Comparison of ENCODE assay signal across 2 cellular contexts in the genomic region with DNA sequence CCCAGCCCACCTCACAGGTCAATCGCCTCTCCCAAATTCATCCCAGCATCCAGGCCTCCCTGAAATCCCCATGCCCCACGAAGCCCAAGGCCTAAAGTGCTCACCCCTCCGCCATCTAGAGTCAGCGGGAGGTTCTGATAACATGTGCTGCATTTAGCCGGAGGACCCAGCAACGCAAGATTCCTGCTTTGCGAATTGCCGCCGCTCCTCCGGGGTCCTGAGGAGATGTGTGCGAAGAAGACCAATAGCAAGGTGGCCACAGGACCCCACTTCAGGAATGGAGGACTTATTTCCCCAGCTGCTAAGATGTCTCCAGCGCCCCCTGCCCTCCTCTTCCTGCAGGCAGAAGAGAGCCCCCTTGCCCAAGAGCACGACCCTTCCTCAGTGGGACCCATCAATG.
TF ChIP-seq lines count a peak whose summit lies in the region.

No MANE protein-coding gene starts in this region.

TF ChIP-seq in GM23338, 12 proteins besides CTCF, POLR2A, EP300 and RAD21:
- TF ChIP-seq POLR2AphosphoS5 (IDR thresholded peaks at IDR 0.05; ENCODE audit: low read depth): no peak
- TF ChIP-seq, protein P1, sequence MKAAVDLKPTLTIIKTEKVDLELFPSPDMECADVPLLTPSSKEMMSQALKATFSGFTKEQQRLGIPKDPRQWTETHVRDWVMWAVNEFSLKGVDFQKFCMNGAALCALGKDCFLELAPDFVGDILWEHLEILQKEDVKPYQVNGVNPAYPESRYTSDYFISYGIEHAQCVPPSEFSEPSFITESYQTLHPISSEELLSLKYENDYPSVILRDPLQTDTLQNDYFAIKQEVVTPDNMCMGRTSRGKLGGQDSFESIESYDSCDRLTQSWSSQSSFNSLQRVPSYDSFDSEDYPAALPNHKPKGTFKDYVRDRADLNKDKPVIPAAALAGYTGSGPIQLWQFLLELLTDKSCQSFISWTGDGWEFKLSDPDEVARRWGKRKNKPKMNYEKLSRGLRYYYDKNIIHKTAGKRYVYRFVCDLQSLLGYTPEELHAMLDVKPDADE (IDR thresholded peaks at IDR 0.05): no peak
- TF ChIP-seq STAT1 (IDR thresholded peaks at IDR 0.05; ENCODE audit: unreplicated experiment): no peak
- no peak for TF ChIP-seq ZNF114 (CRISPR knock-in tag; IDR thresholded peaks at IDR 0.05)
- no peak for TF ChIP-seq JUNB (IDR thresholded peaks at IDR 0.05; ENCODE audit: unreplicated experiment)
- no peak for TF ChIP-seq ZNF331 (CRISPR knock-in tag; IDR thresholded peaks at IDR 0.05; ENCODE audit: low read depth)
- TF ChIP-seq, protein P2, sequence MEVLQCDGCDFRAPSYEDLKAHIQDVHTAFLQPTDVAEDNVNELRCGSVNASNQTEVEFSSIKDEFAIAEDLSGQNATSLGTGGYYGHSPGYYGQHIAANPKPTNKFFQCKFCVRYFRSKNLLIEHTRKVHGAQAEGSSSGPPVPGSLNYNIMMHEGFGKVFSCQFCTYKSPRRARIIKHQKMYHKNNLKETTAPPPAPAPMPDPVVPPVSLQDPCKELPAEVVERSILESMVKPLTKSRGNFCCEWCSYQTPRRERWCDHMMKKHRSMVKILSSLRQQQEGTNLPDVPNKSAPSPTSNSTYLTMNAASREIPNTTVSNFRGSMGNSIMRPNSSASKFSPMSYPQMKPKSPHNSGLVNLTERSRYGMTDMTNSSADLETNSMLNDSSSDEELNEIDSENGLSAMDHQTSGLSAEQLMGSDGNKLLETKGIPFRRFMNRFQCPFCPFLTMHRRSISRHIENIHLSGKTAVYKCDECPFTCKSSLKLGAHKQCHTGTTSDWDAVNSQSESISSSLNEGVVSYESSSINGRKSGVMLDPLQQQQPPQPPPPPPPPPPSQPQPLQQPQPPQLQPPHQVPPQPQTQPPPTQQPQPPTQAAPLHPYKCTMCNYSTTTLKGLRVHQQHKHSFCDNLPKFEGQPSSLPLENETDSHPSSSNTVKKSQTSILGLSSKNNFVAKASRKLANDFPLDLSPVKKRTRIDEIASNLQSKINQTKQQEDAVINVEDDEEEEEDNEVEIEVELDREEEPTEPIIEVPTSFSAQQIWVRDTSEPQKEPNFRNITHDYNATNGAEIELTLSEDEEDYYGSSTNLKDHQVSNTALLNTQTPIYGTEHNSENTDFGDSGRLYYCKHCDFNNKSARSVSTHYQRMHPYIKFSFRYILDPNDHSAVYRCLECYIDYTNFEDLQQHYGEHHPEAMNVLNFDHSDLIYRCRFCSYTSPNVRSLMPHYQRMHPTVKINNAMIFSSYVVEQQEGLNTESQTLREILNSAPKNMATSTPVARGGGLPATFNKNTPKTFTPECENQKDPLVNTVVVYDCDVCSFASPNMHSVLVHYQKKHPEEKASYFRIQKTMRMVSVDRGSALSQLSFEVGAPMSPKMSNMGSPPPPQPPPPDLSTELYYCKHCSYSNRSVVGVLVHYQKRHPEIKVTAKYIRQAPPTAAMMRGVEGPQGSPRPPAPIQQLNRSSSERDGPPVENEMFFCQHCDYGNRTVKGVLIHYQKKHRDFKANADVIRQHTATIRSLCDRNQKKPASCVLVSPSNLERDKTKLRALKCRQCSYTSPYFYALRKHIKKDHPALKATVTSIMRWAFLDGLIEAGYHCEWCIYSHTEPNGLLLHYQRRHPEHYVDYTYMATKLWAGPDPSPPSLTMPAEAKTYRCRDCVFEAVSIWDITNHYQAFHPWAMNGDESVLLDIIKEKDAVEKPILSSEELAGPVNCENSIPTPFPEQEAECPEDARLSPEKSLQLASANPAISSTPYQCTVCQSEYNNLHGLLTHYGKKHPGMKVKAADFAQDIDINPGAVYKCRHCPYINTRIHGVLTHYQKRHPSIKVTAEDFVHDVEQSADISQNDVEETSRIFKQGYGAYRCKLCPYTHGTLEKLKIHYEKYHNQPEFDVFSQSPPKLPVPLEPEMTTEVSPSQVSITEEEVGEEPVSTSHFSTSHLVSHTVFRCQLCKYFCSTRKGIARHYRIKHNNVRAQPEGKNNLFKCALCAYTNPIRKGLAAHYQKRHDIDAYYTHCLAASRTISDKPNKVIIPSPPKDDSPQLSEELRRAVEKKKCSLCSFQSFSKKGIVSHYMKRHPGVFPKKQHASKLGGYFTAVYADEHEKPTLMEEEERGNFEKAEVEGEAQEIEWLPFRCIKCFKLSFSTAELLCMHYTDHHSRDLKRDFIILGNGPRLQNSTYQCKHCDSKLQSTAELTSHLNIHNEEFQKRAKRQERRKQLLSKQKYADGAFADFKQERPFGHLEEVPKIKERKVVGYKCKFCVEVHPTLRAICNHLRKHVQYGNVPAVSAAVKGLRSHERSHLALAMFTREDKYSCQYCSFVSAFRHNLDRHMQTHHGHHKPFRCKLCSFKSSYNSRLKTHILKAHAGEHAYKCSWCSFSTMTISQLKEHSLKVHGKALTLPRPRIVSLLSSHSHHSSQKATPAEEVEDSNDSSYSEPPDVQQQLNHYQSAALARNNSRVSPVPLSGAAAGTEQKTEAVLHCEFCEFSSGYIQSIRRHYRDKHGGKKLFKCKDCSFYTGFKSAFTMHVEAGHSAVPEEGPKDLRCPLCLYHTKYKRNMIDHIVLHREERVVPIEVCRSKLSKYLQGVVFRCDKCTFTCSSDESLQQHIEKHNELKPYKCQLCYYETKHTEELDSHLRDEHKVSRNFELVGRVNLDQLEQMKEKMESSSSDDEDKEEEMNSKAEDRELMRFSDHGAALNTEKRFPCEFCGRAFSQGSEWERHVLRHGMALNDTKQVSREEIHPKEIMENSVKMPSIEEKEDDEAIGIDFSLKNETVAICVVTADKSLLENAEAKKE (CRISPR knock-in tag; IDR thresholded peaks at IDR 0.05): no peak
- TF ChIP-seq EZH2phosphoT487 (IDR thresholded peaks at IDR 0.05; ENCODE audit: unreplicated experiment): no peak
- no peak for TF ChIP-seq EZH2 (IDR thresholded peaks at IDR 0.05; ENCODE audit: low read depth, unreplicated experiment)
- TF ChIP-seq, protein P3, sequence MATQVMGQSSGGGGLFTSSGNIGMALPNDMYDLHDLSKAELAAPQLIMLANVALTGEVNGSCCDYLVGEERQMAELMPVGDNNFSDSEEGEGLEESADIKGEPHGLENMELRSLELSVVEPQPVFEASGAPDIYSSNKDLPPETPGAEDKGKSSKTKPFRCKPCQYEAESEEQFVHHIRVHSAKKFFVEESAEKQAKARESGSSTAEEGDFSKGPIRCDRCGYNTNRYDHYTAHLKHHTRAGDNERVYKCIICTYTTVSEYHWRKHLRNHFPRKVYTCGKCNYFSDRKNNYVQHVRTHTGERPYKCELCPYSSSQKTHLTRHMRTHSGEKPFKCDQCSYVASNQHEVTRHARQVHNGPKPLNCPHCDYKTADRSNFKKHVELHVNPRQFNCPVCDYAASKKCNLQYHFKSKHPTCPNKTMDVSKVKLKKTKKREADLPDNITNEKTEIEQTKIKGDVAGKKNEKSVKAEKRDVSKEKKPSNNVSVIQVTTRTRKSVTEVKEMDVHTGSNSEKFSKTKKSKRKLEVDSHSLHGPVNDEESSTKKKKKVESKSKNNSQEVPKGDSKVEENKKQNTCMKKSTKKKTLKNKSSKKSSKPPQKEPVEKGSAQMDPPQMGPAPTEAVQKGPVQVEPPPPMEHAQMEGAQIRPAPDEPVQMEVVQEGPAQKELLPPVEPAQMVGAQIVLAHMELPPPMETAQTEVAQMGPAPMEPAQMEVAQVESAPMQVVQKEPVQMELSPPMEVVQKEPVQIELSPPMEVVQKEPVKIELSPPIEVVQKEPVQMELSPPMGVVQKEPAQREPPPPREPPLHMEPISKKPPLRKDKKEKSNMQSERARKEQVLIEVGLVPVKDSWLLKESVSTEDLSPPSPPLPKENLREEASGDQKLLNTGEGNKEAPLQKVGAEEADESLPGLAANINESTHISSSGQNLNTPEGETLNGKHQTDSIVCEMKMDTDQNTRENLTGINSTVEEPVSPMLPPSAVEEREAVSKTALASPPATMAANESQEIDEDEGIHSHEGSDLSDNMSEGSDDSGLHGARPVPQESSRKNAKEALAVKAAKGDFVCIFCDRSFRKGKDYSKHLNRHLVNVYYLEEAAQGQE (IDR thresholded peaks at IDR 0.05; ENCODE audit: unreplicated experiment): no peak
TF ChIP-seq in GM23338: peak in this region for 0.

TF ChIP-seq in IMR-90, 13 proteins besides CTCF, POLR2A, EP300 and RAD21:
- TF ChIP-seq, protein P4, sequence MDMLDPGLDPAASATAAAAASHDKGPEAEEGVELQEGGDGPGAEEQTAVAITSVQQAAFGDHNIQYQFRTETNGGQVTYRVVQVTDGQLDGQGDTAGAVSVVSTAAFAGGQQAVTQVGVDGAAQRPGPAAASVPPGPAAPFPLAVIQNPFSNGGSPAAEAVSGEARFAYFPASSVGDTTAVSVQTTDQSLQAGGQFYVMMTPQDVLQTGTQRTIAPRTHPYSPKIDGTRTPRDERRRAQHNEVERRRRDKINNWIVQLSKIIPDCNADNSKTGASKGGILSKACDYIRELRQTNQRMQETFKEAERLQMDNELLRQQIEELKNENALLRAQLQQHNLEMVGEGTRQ (IDR thresholded peaks at IDR 0.05; ENCODE audit: low read depth, low read length): no peak
- no peak for TF ChIP-seq RCOR1 (IDR thresholded peaks at IDR 0.05; ENCODE audit: insufficient replicate concordance, low read length)
- no peak for TF ChIP-seq SMC3 (IDR thresholded peaks at IDR 0.05; ENCODE audit: low read depth, low read length)
- no peak for TF ChIP-seq CEBPB (IDR thresholded peaks at IDR 0.05; ENCODE audit: low read depth, low read length)
- TF ChIP-seq FOS (IDR thresholded peaks at IDR 0.05; ENCODE audit: low read depth, low read length): no peak
